9 cellular contexts compared by ENCODE assay signal in genomic region chr20:12171927-12172581, GRCh38.
DNase-seq lines count a peak whose midpoint lies in the region; ATAC-seq and TF ChIP-seq lines count a peak whose summit lies in the region.
"Had no signal": no experiment of that assay in that cellular context is flagged by ENCODE, and none has a peak within 500 bp of the region (broad histone marks: within the 10 kb centered on the region; RNA-seq: fewer than 3 reads in every experiment).

No MANE protein-coding gene starts in this region.

- H3K27ac ChIP-seq in aorta (ENCODE audit: low read depth in 1 of 2, low read length in 2 of 2) = no peak overlapping the region

- peaks cover 29% of the 10 kb centered on the region for H3K4me1 Mint-ChIP-seq in brain

- no peak overlapping the region for H3K4me3 ChIP-seq in aorta (ENCODE audit: low read length in 2 of 2)

- DNase-seq in GM04503 (ENCODE audit: low read depth) = peak; percentile 68
- peak; percentile 97 for DNase-seq in NCI-H2081 treated with DMSO at 0.1 percent for 48 hours (lab: John Stamatoyannopoulos, UW)
- peak; percentile 65 for DNase-seq in non-pigmented ciliary epithelial cell (ENCODE audit: low read depth)
- DNase-seq in aorta = no peak
- DNase-seq: activated effector memory CD4-positive, alpha-beta T cell treated with anti-CD3 and anti-CD28 coated beads, Interleukin-2, amount 50 U/mL, for 16 hours had no signal

- 11 to 24% methylated on average over 2 of the region's 2 CpGs for WGBS in aorta, 2 donors

- H3K4me1 ChIP-seq in aorta (ENCODE audit: control insufficient read depth in 1 of 2, insufficient read depth in 2 of 2, low read length in 2 of 2) = no peaks in the 10 kb centered on the region

- no peaks in the 10 kb centered on the region for H3K27me3 ChIP-seq in aorta (ENCODE audit: control insufficient read depth in 1 of 2, insufficient read depth in 2 of 2, low read length in 1 of 2)

- ATAC-seq in HG03354 (IDR thresholded peaks at IDR 0.05; ENCODE audit: poor library complexity, severe bottlenecking, unreplicated experiment) = no peak
- no peak for ATAC-seq in GM19351 (IDR thresholded peaks at IDR 0.05; ENCODE audit: unreplicated experiment)
- ATAC-seq in aorta (ENCODE audit: low FRiP score) = no peak
- ATAC-seq in HG03135 (IDR thresholded peaks at IDR 0.05; ENCODE audit: unreplicated experiment) = no peak

- no peak for TF ChIP-seq CTCF in brain (conservative IDR thresholded peaks at IDR 0.05)

- H3K9me3 ChIP-seq in aorta (ENCODE audit: control insufficient read depth, low read length) = no peaks in the 10 kb centered on the region

- peak overlapping the region in 2 of 5 experiments; percentile 1 to 7 for H3K4me3 Mint-ChIP-seq in brain

- no peaks in the 10 kb centered on the region for H3K36me3 Mint-ChIP-seq in brain

- intact Hi-C loops in aorta (cut with DNase I) = no loop called here

- no peaks in the 10 kb centered on the region for H3K36me3 ChIP-seq in aorta (ENCODE audit: control insufficient read depth in 1 of 2, insufficient read depth in 2 of 2, low read length in 1 of 2)

- H3K27me3 Mint-ChIP-seq in brain = peaks cover 4% of the 10 kb centered on the region

- H3K27ac Mint-ChIP-seq in brain = peak overlapping the region in 4 of 5 experiments; percentile 10 to 62 (median 52)

- peaks cover 7 to 18% (median 15%) of the 10 kb centered on the region in 5 experiments for H3K9me3 Mint-ChIP-seq in brain

Comparison
In these comparisons a context has a peak if more than half of its experiments do, and no peak if none do; other contexts are left out.
1. DNase-seq: peak in GM04503 (single experiment), NCI-H2081 treated with DMSO at 0.1 percent for 48 hours (single experiment) and non-pigmented ciliary epithelial cell (single experiment); none in aorta (0 of 2).